In the genomic region with DNA sequence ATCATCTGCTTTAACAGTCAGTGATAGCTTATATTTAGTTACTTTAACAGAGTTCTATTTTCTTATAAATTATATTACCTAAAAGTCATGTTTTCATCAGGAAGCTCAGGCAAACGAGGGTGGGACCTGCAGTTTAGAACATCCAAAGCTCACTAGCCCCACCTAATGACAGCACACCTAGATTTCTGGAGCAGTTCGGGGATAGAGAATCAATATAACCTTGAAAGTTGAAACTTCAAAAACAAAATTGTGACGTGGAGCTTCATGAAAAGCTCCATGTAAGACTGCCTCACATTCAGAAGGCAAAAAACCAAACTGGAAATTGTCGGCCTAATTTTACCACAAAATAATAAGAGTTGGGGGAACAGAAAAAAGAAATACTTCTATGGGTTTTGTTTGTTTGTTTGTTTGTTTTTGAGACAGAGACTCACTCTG, we compare ENCODE assay signal across 8 cellular contexts.
A peak's percentile ranks its signal among the peaks of the same experiment; 100 is the strongest.
DNase-seq lines count a peak whose midpoint lies in the region; ATAC-seq, FAIRE-seq and TF ChIP-seq lines count a peak whose summit lies in the region.

No MANE protein-coding gene starts in this region.

- no peaks in the 10 kb centered on the region for H3F3A ChIP-seq in neural cell (ENCODE audit: insufficient read depth, low read length, poor library complexity, severe bottlenecking)

- no peak overlapping the region for H3K4me3 ChIP-seq in Jurkat, Clone E6-1 (ENCODE audit: low read length)
- no peak overlapping the region for H3K4me3 ChIP-seq in H1 (ENCODE audit: extremely low read depth in 1 of 4, insufficient read depth in 2 of 4, low read depth in 3 of 4, low read length in 4 of 4)
- no peak overlapping the region for H3K4me3 ChIP-seq in neural cell (ENCODE audit: low read length)

- no peak for DNase-seq in D721Med (ENCODE audit: insufficient read length, low spot score)
- peak; percentile 40 for DNase-seq in GM20000 (ENCODE audit: low spot score)
- peak; percentile 50 for DNase-seq in Jurkat, Clone E6-1 (ENCODE audit: low read depth, low spot score)
- peak in 1 of 2 experiments; percentile 5 for DNase-seq in H1 (ENCODE audit: low read depth in 1 of 2, low spot score in 2 of 2)
- no peak for DNase-seq in sciatic nerve (ENCODE audit: low spot score)
- DNase-seq in NCI-H2107 treated with DMSO at 0.1 percent for 48 hours (lab: John Stamatoyannopoulos, UW; ENCODE audit: unreplicated experiment) = no peak

- intact Hi-C loops in sciatic nerve (cut with DNase I) = no loop called here

- no peak overlapping the region for H2BK12ac ChIP-seq in H1 (ENCODE audit: low read depth, low read length)

- H4K91ac ChIP-seq in H1 (replicated peaks; ENCODE audit: insufficient read length, low read length) = no peak overlapping the region

- H3K27ac ChIP-seq in H1 (ENCODE audit: low read depth, low read length) (no peak overlapping the region), neural cell (ENCODE audit: low read length) (no peak overlapping the region)

- no peak overlapping the region for H4K5ac ChIP-seq in H1 (ENCODE audit: insufficient read length, low read depth, low read length)

- no peak overlapping the region for H3K23ac ChIP-seq in H1 (ENCODE audit: insufficient read length)

- no peak overlapping the region for H2BK20ac ChIP-seq in H1 (ENCODE audit: low read length)

- TF ChIP-seq EP300 in H1 (IDR thresholded peaks at IDR 0.05; ENCODE audit: borderline replicate concordance in 1 of 2, low read depth in 2 of 2, low read length in 2 of 2) = no peak
- no peak for TF ChIP-seq EP300 in neural cell (conservative IDR thresholded peaks at IDR 0.05; ENCODE audit: poor library complexity, severe bottlenecking)

- no peak overlapping the region for H3K56ac ChIP-seq in H1 (replicated peaks; ENCODE audit: insufficient read length, low read depth, low read length)

- no peak overlapping the region for H2BK5ac ChIP-seq in H1 (ENCODE audit: low read depth, low read length)

- no peaks in the 10 kb centered on the region for H3K79me1 ChIP-seq in H1 (ENCODE audit: low read depth, low read length)

- CTCF ChIA-PET in H1 (lab: Charles Lee; ENCODE audit: partially characterized antibody) = interaction anchor here (0.6 to 3.2 kb wide), 58 partner anchors 8 to 497 kb away, joined by 3 to 44 read pairs (median 5); partner anchors contain the start of genes CCDC150 and HECW2

- H3K27me3 ChIP-seq in H1 (replicated peaks in 1 of 4; ENCODE audit: control insufficient read depth in 3 of 4, extremely low read depth in 1 of 4, insufficient read depth in 3 of 4, low read length in 3 of 4) = no peaks in the 10 kb centered on the region
- no peaks in the 10 kb centered on the region for H3K27me3 ChIP-seq in neural cell (ENCODE audit: insufficient read depth, low read depth, low read length)

- no peaks in the 10 kb centered on the region for H4K20me1 ChIP-seq in H1 (replicated peaks in 1 of 2; ENCODE audit: control insufficient read depth in 1 of 2, insufficient read depth in 2 of 2, low read length in 2 of 2)
- no peaks in the 10 kb centered on the region for H4K20me1 ChIP-seq in neural cell (ENCODE audit: insufficient read depth)

- POLR2A ChIA-PET in H1 (lab: Charles Lee; ENCODE audit: partially characterized antibody) = no interaction called here

- FAIRE-seq in D721Med (lab: Jason Lieb, UNC) (peak; percentile 41), H1 (lab: Jason Lieb, UNC) (peak; percentile 86)

- peak; percentile 82 for ATAC-seq in SK-N-SH treated with all-trans-retinoic acid at 6 μM for 48 hours
- no peak for ATAC-seq in sciatic nerve

- no peak overlapping the region for H2BK15ac ChIP-seq in H1 (ENCODE audit: low read length)

- H3K4me2 ChIP-seq in H1 (ENCODE audit: insufficient read depth in 1 of 2, low read depth in 2 of 2, low read length in 2 of 2) (no peak overlapping the region), neural cell (ENCODE audit: low read length) (no peak overlapping the region)

- no peak overlapping the region for H2BK120ac ChIP-seq in H1 (replicated peaks; ENCODE audit: low read depth, low read length)

- TF ChIP-seq CTCF in D721Med (IDR thresholded peaks at IDR 0.05; ENCODE audit: insufficient read depth, missing control alignments) (peak; percentile 72), GM20000 (IDR thresholded peaks at IDR 0.05; ENCODE audit: extremely low read depth, missing control alignments) (peak; percentile 52), H1 (IDR thresholded peaks at IDR 0.05; ENCODE audit: control extremely low read depth in 1 of 3, insufficient read depth in 1 of 3, low read depth in 1 of 3, low read length in 3 of 3) (peak; percentile 7 to 68 (median 62)), neural cell (IDR thresholded peaks at IDR 0.05; ENCODE audit: poor library complexity, severe bottlenecking) (no peak)

- H3K4ac ChIP-seq in H1 (replicated peaks; ENCODE audit: insufficient read length, low read depth, low read length) = no peak overlapping the region

- H3K9ac ChIP-seq in H1 (replicated peaks in 1 of 4; ENCODE audit: extremely low read depth in 1 of 4, low read depth in 3 of 4, low read length in 3 of 4) = no peak overlapping the region
- no peak overlapping the region for H3K9ac ChIP-seq in neural cell (ENCODE audit: low read length)

- WGBS in H1 (ENCODE audit: extremely low coverage in 1 of 2, insufficient coverage in 1 of 2, insufficient read length in 1 of 2, insufficient replicate concordance in 2 of 2, low coverage in 1 of 2, low lambda C conversion rate in 2 of 2, missing lambda C conversion rate in 1 of 2), 2 experiments = 26% methylated on average over 4 of the region's 4 CpGs; no CpG with 5 or more reads in 1 of the 2 experiments

- H3K18ac ChIP-seq in H1 (ENCODE audit: extremely low read depth, low read length) = no peak overlapping the region

- no peaks in the 10 kb centered on the region for H3K4me1 ChIP-seq in H1 (replicated peaks in 1 of 4; ENCODE audit: control insufficient read depth in 3 of 4, insufficient read depth in 4 of 4, low read length in 3 of 4)

- no peak for TF ChIP-seq POLR2A in H1 (IDR thresholded peaks at IDR 0.05; ENCODE audit: control extremely low read depth in 1 of 2, low read depth in 2 of 2, low read length in 2 of 2)

- H4K8ac ChIP-seq in H1 (ENCODE audit: extremely low read depth, insufficient read depth, low read length) = no peak overlapping the region

- H2AK5ac ChIP-seq in H1 (ENCODE audit: low read depth, low read length) = no peak overlapping the region

- H3K9me2 ChIP-seq in neural cell (ENCODE audit: insufficient read depth, low read length) = no peaks in the 10 kb centered on the region

- no peaks in the 10 kb centered on the region for H3K79me2 ChIP-seq in H1 (ENCODE audit: control insufficient read depth in 1 of 2, insufficient read depth in 2 of 2, low read length in 2 of 2)
- H3K79me2 ChIP-seq in neural cell (replicated peaks; ENCODE audit: insufficient read depth, low read length) = no peaks in the 10 kb centered on the region

- TF ChIP-seq RAD21 in H1 (IDR thresholded peaks at IDR 0.05 in 1 of 2, conservative IDR thresholded peaks at IDR 0.05 in 1 of 2; ENCODE audit: low read depth in 2 of 2, low read length in 2 of 2) = peak; percentile 80 to 84
- peak; percentile 39 for TF ChIP-seq RAD21 in neural cell (conservative IDR thresholded peaks at IDR 0.05)

- no peaks in the 10 kb centered on the region for H3K23me2 ChIP-seq in H1 (ENCODE audit: low read depth, low read length)

- no peaks in the 10 kb centered on the region for H3K9me3 ChIP-seq in H1 (ENCODE audit: insufficient read depth in 2 of 2, low read depth in 1 of 2, low read length in 1 of 2)
- H3K9me3 ChIP-seq in neural cell (ENCODE audit: low read length) = no peaks in the 10 kb centered on the region

- H3K14ac ChIP-seq in H1 (ENCODE audit: insufficient read length) = no peak overlapping the region

- H3K36me3 ChIP-seq in H1 (ENCODE audit: control insufficient read depth in 2 of 4, insufficient read depth in 4 of 4, low read length in 3 of 4) (no peaks in the 10 kb centered on the region), neural cell (ENCODE audit: insufficient read depth, low read length) (no peaks in the 10 kb centered on the region)

- H2AFZ ChIP-seq in H1 (ENCODE audit: low read length) (no peak overlapping the region), neural cell (ENCODE audit: low read depth, low read length) (no peak overlapping the region)

TF ChIP-seq in SK-N-SH treated with all-trans-retinoic acid at 6 μM for 48 hours, 23 proteins besides CTCF, POLR2A, EP300 and RAD21 (continues in another document):
- no peak for TF ChIP-seq ZNF70 (CRISPR knock-in tag; IDR thresholded peaks at IDR 0.05)
- TF ChIP-seq ZFP30 (CRISPR knock-in tag; IDR thresholded peaks at IDR 0.05) = no peak
- TF ChIP-seq ZNF8 (CRISPR knock-in tag; IDR thresholded peaks at IDR 0.05) = no peak

TF ChIP-seq in H1, 55 proteins besides CTCF, POLR2A, EP300 and RAD21:
- TF ChIP-seq TCF12 (IDR thresholded peaks at IDR 0.05; ENCODE audit: low read depth, low read length) (no peak), BCL11A (IDR thresholded peaks at IDR 0.05; ENCODE audit: low read depth in 2 of 2, low read length in 2 of 2) (no peak), RXRA (IDR thresholded peaks at IDR 0.05; ENCODE audit: insufficient read depth, low read depth, low read length) (no peak), CBX8 (IDR thresholded peaks at IDR 0.05; ENCODE audit: borderline replicate concordance, low read depth, low read length) (no peak), RBBP5 (IDR thresholded peaks at IDR 0.05; ENCODE audit: borderline replicate concordance, low read depth, low read length) (no peak), POU5F1 (IDR thresholded peaks at IDR 0.05; ENCODE audit: low read depth, low read length) (no peak)

TF ChIP-seq in neural cell, 6 proteins besides CTCF, POLR2A, EP300 and RAD21 (continues in another document):
- no peak for TF ChIP-seq SMC3 (conservative IDR thresholded peaks at IDR 0.05; ENCODE audit: poor library complexity)
- no peak for TF ChIP-seq MXI1 (conservative IDR thresholded peaks at IDR 0.05; ENCODE audit: poor library complexity, severe bottlenecking)
- no peak for TF ChIP-seq EZH2 (IDR thresholded peaks at IDR 0.05; ENCODE audit: borderline replicate concordance, insufficient read depth, low read length, poor library complexity, severe bottlenecking)
- no peak for TF ChIP-seq POLR2AphosphoS5 (IDR thresholded peaks at IDR 0.05)
- TF ChIP-seq TAF1 (IDR thresholded peaks at IDR 0.05; ENCODE audit: low read depth) = no peak

Comparison
In these comparisons a context has a peak if more than half of its experiments do, and no peak if none do; other contexts are left out.
1. DNase-seq: peak in GM20000 (single experiment) and Jurkat, Clone E6-1 (single experiment); none in D721Med (single experiment), sciatic nerve (single experiment) and NCI-H2107 treated with DMSO at 0.1 percent for 48 hours (single experiment).